2 cellular contexts compared by ENCODE assay signal in the genomic region with DNA sequence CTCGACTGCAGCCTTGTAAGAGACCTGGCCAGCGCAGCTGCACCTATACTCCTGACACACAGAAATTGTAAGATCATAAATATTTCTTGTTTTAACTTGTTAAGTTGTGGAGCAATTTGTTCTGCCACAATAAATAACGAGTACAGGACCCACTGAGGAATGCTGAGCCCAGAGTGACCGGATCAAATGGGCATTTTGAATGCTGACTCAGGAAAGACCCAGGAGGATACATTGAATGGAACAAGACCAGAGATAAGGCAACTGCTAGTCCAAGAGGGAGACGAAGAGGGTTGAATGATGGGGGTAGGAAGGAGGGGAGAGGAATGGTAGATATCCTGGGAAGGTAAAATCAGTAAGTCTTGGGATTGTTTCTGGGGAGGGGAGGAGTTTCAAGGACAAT.
TF ChIP-seq lines count a peak whose summit lies in the region.

No MANE protein-coding gene starts in this region.

TF ChIP-seq in HepG2, 621 proteins besides CTCF, POLR2A, EP300 and RAD21:
- TF ChIP-seq, protein P1, sequence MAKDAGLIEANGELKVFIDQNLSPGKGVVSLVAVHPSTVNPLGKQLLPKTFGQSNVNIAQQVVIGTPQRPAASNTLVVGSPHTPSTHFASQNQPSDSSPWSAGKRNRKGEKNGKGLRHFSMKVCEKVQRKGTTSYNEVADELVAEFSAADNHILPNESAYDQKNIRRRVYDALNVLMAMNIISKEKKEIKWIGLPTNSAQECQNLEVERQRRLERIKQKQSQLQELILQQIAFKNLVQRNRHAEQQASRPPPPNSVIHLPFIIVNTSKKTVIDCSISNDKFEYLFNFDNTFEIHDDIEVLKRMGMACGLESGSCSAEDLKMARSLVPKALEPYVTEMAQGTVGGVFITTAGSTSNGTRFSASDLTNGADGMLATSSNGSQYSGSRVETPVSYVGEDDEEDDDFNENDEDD (CRISPR knock-in tag; IDR thresholded peaks at IDR 0.05; ENCODE audit: borderline replicate concordance) = no peak
- TF ChIP-seq, protein P2, sequence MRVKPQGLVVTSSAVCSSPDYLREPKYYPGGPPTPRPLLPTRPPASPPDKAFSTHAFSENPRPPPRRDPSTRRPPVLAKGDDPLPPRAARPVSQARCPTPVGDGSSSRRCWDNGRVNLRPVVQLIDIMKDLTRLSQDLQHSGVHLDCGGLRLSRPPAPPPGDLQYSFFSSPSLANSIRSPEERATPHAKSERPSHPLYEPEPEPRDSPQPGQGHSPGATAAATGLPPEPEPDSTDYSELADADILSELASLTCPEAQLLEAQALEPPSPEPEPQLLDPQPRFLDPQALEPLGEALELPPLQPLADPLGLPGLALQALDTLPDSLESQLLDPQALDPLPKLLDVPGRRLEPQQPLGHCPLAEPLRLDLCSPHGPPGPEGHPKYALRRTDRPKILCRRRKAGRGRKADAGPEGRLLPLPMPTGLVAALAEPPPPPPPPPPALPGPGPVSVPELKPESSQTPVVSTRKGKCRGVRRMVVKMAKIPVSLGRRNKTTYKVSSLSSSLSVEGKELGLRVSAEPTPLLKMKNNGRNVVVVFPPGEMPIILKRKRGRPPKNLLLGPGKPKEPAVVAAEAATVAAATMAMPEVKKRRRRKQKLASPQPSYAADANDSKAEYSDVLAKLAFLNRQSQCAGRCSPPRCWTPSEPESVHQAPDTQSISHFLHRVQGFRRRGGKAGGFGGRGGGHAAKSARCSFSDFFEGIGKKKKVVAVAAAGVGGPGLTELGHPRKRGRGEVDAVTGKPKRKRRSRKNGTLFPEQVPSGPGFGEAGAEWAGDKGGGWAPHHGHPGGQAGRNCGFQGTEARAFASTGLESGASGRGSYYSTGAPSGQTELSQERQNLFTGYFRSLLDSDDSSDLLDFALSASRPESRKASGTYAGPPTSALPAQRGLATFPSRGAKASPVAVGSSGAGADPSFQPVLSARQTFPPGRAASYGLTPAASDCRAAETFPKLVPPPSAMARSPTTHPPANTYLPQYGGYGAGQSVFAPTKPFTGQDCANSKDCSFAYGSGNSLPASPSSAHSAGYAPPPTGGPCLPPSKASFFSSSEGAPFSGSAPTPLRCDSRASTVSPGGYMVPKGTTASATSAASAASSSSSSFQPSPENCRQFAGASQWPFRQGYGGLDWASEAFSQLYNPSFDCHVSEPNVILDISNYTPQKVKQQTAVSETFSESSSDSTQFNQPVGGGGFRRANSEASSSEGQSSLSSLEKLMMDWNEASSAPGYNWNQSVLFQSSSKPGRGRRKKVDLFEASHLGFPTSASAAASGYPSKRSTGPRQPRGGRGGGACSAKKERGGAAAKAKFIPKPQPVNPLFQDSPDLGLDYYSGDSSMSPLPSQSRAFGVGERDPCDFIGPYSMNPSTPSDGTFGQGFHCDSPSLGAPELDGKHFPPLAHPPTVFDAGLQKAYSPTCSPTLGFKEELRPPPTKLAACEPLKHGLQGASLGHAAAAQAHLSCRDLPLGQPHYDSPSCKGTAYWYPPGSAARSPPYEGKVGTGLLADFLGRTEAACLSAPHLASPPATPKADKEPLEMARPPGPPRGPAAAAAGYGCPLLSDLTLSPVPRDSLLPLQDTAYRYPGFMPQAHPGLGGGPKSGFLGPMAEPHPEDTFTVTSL (CRISPR knock-in tag; IDR thresholded peaks at IDR 0.05; ENCODE audit: borderline replicate concordance) = no peak
- TF ChIP-seq MAFK (conservative IDR thresholded peaks at IDR 0.05 in 1 of 2, IDR thresholded peaks at IDR 0.05 in 1 of 2; ENCODE audit: low read length in 2 of 2) = peak; percentile 13 to 59; a peak in 1 of 4 replicates

TF ChIP-seq in H1, 55 proteins besides CTCF, POLR2A, EP300 and RAD21:
- TF ChIP-seq POLR2AphosphoS5 (IDR thresholded peaks at IDR 0.05; ENCODE audit: low read depth, low read length) = no peak
- TF ChIP-seq KDM5A (IDR thresholded peaks at IDR 0.05; ENCODE audit: low read length) = no peak
